Comparison of ENCODE assay signal across 23 cellular contexts in the genomic region with DNA sequence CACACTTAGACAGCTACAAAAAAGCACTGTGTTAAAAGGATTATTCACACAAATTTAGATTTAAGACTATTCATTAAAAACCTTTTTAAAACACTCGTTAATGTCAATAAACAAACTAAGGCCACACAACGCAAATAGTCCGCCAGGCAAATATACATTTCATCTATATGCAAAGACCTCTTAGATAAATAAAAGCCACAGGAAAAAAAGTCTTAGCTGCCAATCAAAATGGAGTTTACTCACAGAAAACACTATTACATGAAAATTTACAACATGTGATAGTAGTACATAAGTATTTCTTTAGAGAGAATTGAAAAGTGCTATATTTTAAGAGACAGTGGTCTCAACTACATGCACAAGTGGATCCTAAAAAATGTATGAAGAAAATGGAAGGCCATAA.
"Had no signal": no experiment of that assay in that cellular context is flagged by ENCODE, and none has a peak within 500 bp of the region (broad histone marks: within the 10 kb centered on the region; RNA-seq: fewer than 3 reads in every experiment).

No MANE protein-coding gene starts in this region.

- DNase-seq: activated CD4-positive, alpha-beta T cell treated with anti-CD3 and anti-CD28 coated beads for 36 hours; activated CD4-positive, alpha-beta T cell treated with anti-CD3 and anti-CD28 coated beads, Interleukin-2, amount 50 U/mL, for 4 hours; activated CD8-positive, alpha-beta memory T cell treated with anti-CD3 and anti-CD28 coated beads, Interleukin-2, amount 50 U/mL, for 48 hours; activated effector memory CD4-positive, alpha-beta T cell treated with Interleukin-2 at 50 U/mL for 16 hours; activated naive CD4-positive, alpha-beta T cell treated with anti-CD3 and anti-CD28 coated beads, Interleukin-2, amount 10 ng/mL, durations not matched to agents 7 days and 5 days; activated T-cell treated with anti-CD3 and anti-CD28 coated beads, Interleukin-2, amount 50 U/mL, for 48 hours; adrenal gland; central memory CD4-positive, alpha-beta T cell; dermis blood vessel endothelial cell; effector memory CD4-positive, alpha-beta T cell; foreskin keratinocyte; lower lobe of right lung; naive B cell; ovary; psoas muscle; stimulated activated CD4-positive, alpha-beta T cell treated with anti-CD3 and anti-CD28 coated beads, Interleukin-12 subunit alpha, Interleukin-12 subunit beta, amount 100 ng/mL, for 4 hours; stimulated activated CD4-positive, alpha-beta T cell treated with anti-CD3 and anti-CD28 coated beads, Interleukin-4, amount 100 ng/mL, for 4 hours; stimulated activated naive CD8-positive, alpha-beta T cell treated with anti-CD3 and anti-CD28 coated beads, Interleukin-15, Interleukin-2, amounts not matched to agents 100 U/mL and 50 U/mL, for 24 hours had no signal

- H3K27ac Mint-ChIP-seq: activated CD4-positive, alpha-beta T cell treated with anti-CD3 and anti-CD28 coated beads for 36 hours; activated naive CD4-positive, alpha-beta T cell treated with anti-CD3 and anti-CD28 coated beads, Interleukin-2, amount 10 ng/mL, durations not matched to agents 7 days and 5 days had no signal

- ATAC-seq: activated CD4-positive, alpha-beta T cell treated with anti-CD3 and anti-CD28 coated beads for 36 hours; foreskin keratinocyte; left lobe of liver; lower lobe of right lung; psoas muscle; stimulated activated naive CD8-positive, alpha-beta T cell treated with anti-CD3 and anti-CD28 coated beads, Interleukin-15, Interleukin-2, amounts not matched to agents 100 U/mL and 50 U/mL, for 24 hours; WTC11 had no signal

- H3K27ac ChIP-seq: adrenal gland, ascending aorta, foreskin keratinocyte, lower lobe of right lung, ovary, right atrium auricular region had no signal

- H3K9me3 ChIP-seq: adrenal gland, ascending aorta, lower lobe of right lung, neutrophil, ovary, psoas muscle, right atrium auricular region had no signal

- H3K27me3 ChIP-seq: adrenal gland, ascending aorta, foreskin keratinocyte, neutrophil, ovary, right atrium auricular region had no signal

- H3K36me3 Mint-ChIP-seq: naive B cell had no signal

- H3K4me3 ChIP-seq: adrenal gland, ascending aorta, lower lobe of right lung, ovary, psoas muscle, right atrium auricular region had no signal

- H3K9me3 Mint-ChIP-seq: activated naive CD4-positive, alpha-beta T cell treated with anti-CD3 and anti-CD28 coated beads, Interleukin-2, amount 10 ng/mL, durations not matched to agents 7 days and 5 days; naive B cell; WTC11 had no signal

- H3K27me3 Mint-ChIP-seq: activated CD4-positive, alpha-beta T cell treated with anti-CD3 and anti-CD28 coated beads for 36 hours; activated naive CD4-positive, alpha-beta T cell treated with anti-CD3 and anti-CD28 coated beads, Interleukin-2, amount 10 ng/mL, durations not matched to agents 7 days and 5 days; naive B cell had no signal

- H3K4me3 Mint-ChIP-seq: activated CD4-positive, alpha-beta T cell treated with anti-CD3 and anti-CD28 coated beads for 36 hours; activated naive CD4-positive, alpha-beta T cell treated with anti-CD3 and anti-CD28 coated beads, Interleukin-2, amount 10 ng/mL, durations not matched to agents 7 days and 5 days; WTC11 had no signal

- H3K36me3 ChIP-seq: ovary had no signal

- H3K4me1 ChIP-seq: foreskin keratinocyte had no signal
